Comparison of ENCODE assay signal across 8 cellular contexts in genomic region chr5:176542596-176543427, GRCh38. TPM values are rescaled to one million over a fixed set of nuclear protein-coding genes. Genes with fewer than 3 reads are reported as not detected.
DNase-seq lines count a peak whose midpoint lies in the region; ATAC-seq and TF ChIP-seq lines count a peak whose summit lies in the region.

No MANE protein-coding gene starts in this region.

- H3K4me1 ChIP-seq in left ventricle myocardium inferior: peaks cover 59% of the 10 kb centered on the region

- peak overlapping the region; percentile 86 for H3K4me3 ChIP-seq in left ventricle myocardium inferior
- peak overlapping the region; percentile 69 for H3K4me3 ChIP-seq in retinal pigment epithelial cell (ENCODE audit: low read length)

- no peaks in the 10 kb centered on the region for H3K27me3 Mint-ChIP-seq in IgD-negative memory B cell
- H3K27me3 Mint-ChIP-seq in activated naive CD4-positive, alpha-beta T cell treated with anti-CD3 and anti-CD28 coated beads, Interleukin-2, amount 10 ng/mL, durations not matched to agents 7 days and 5 days: no peaks in the 10 kb centered on the region

- no peaks in the 10 kb centered on the region for H3K36me3 ChIP-seq in left ventricle myocardium inferior

- peak overlapping the region; percentile 94 to 99 (median 96) for H3K27ac Mint-ChIP-seq in IgD-negative memory B cell
- peak overlapping the region; percentile 98 for H3K27ac Mint-ChIP-seq in activated naive CD4-positive, alpha-beta T cell treated with anti-CD3 and anti-CD28 coated beads, Interleukin-2, amount 10 ng/mL, durations not matched to agents 7 days and 5 days

- peak overlapping the region; percentile 91 for H3K27ac ChIP-seq in left ventricle myocardium inferior (replicated peaks)

- intact Hi-C loops in left ventricle myocardium inferior (cut with micrococcal nuclease): no loop called here

- CTCF ChIA-PET in activated naive CD4-positive, alpha-beta T cell treated with anti-CD3 and anti-CD28 coated beads, Interleukin-2, amount 10 ng/mL, durations not matched to agents 7 days and 5 days (lab: Charles Lee): interaction anchor here (1.0 to 2.8 kb wide), 7 partner anchors 8 to 136 kb away, joined by 3 to 27 read pairs (median 5); partner anchors contain the start of gene CLTB

- TF ChIP-seq CTCF in left ventricle myocardium inferior (IDR thresholded peaks at IDR 0.05; ENCODE audit: borderline replicate concordance) (no peak), retinal pigment epithelial cell (conservative IDR thresholded peaks at IDR 0.05; ENCODE audit: low read depth, low read length) (no peak)

- ATAC-seq in GM21576 (IDR thresholded peaks at IDR 0.05; ENCODE audit: unreplicated experiment): peak; percentile 46

- H3K9me3 ChIP-seq in left ventricle myocardium inferior (replicated peaks): no peaks in the 10 kb centered on the region

- H3K4me3 Mint-ChIP-seq in IgD-negative memory B cell: peak overlapping the region; percentile 91 to 99 (median 96)
- peak overlapping the region; percentile 79 for H3K4me3 Mint-ChIP-seq in activated naive CD4-positive, alpha-beta T cell treated with anti-CD3 and anti-CD28 coated beads, Interleukin-2, amount 10 ng/mL, durations not matched to agents 7 days and 5 days

- peaks cover 27 to 44% (median 33%) of the 10 kb centered on the region in 3 donors for H3K4me1 Mint-ChIP-seq in IgD-negative memory B cell
- H3K4me1 Mint-ChIP-seq in activated naive CD4-positive, alpha-beta T cell treated with anti-CD3 and anti-CD28 coated beads, Interleukin-2, amount 10 ng/mL, durations not matched to agents 7 days and 5 days: peaks cover 73% of the 10 kb centered on the region

- no peaks in the 10 kb centered on the region for H3K27me3 ChIP-seq in left ventricle myocardium inferior (ENCODE audit: low read depth)

- DNase-seq in NCI-H82 (lab: John Stamatoyannopoulos, UW) (peak; percentile 56), NCI-H82 treated with DMSO at 0.1 percent for 48 hours (lab: John Stamatoyannopoulos, UW; ENCODE audit: unreplicated experiment) (no peak), left ventricle myocardium inferior (no peak), retinal pigment epithelial cell (ENCODE audit: low read depth) (no peak)
- peak; percentile 55 for DNase-seq in activated naive CD4-positive, alpha-beta T cell treated with anti-CD3 and anti-CD28 coated beads, Interleukin-2, amount 10 ng/mL, durations not matched to agents 7 days and 5 days
- DNase-seq in effector CD4-positive, alpha-beta T cell: no peak

- H3K36me3 Mint-ChIP-seq in IgD-negative memory B cell: no peaks in the 10 kb centered on the region
- peaks cover 10% of the 10 kb centered on the region for H3K36me3 Mint-ChIP-seq in activated naive CD4-positive, alpha-beta T cell treated with anti-CD3 and anti-CD28 coated beads, Interleukin-2, amount 10 ng/mL, durations not matched to agents 7 days and 5 days

- no peaks in the 10 kb centered on the region for H3K9me3 Mint-ChIP-seq in IgD-negative memory B cell
- H3K9me3 Mint-ChIP-seq in activated naive CD4-positive, alpha-beta T cell treated with anti-CD3 and anti-CD28 coated beads, Interleukin-2, amount 10 ng/mL, durations not matched to agents 7 days and 5 days: no peaks in the 10 kb centered on the region

RNA-seq across cellular contexts. Expression of gene RNF44, which starts 5.6 kb away (rescaled TPM):
- polyA plus RNA-seq in IgD-negative memory B cell: 6.0 TPM
- total RNA-seq in left ventricle myocardium inferior: 28.2 TPM

RNA-seq across cellular contexts. Expression of gene CDHR2, which starts 6.3 kb away (rescaled TPM):
- not detected for polyA plus RNA-seq in IgD-negative memory B cell
- 0.33 TPM for total RNA-seq in left ventricle myocardium inferior

Comparison
In these comparisons a context has a peak if more than half of its experiments do, and no peak if none do; other contexts are left out.
1. DNase-seq: peak in NCI-H82 (single experiment) and activated naive CD4-positive, alpha-beta T cell treated with anti-CD3 and anti-CD28 coated beads, Interleukin-2, amount 10 ng/mL, durations not matched to agents 7 days and 5 days (single experiment); none in NCI-H82 treated with DMSO at 0.1 percent for 48 hours (single experiment), left ventricle myocardium inferior (single experiment), retinal pigment epithelial cell (single experiment) and effector CD4-positive, alpha-beta T cell (single experiment).